ENCODE assay signal across 19 cellular contexts in the genomic region with DNA sequence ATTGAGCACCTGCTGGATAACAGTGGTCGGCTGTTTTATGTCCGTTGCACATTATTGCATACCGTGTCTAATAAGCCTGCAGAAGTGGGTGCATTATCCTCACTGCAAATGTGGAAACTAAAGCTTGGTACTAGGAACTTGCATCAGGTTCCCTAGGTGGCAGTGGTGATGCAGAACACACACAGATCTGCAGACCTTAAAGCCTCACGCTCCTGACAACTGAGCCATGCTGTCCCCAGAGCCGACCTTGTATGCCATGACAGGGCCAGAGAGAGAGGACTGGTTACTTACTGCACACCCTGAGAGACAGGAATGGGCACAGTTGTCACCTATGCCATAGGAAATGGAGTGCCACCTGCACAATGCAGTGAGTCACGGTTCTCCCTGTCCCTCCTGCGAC.
A peak's percentile ranks its signal among the peaks of the same experiment; 100 is the strongest.
DNase-seq lines count a peak whose midpoint lies in the region; ATAC-seq, FAIRE-seq and TF ChIP-seq lines count a peak whose summit lies in the region.
"Had no signal": no experiment of that assay in that cellular context is flagged by ENCODE, and none has a peak within 500 bp of the region (broad histone marks: within the 10 kb centered on the region; RNA-seq: fewer than 3 reads in every experiment).

No MANE protein-coding gene starts in this region.

- SMC1A ChIA-PET in GM12878 (lab: Charles Lee; ENCODE audit: uncharacterized antibody, unreplicated experiment) = interaction anchor here (0.6 to 1.6 kb wide), 5 partner anchors 10 to 127 kb away, joined by 3 to 4 read pairs (median 3); no protein-coding TSS in a partner anchor

- TF ChIP-seq RAD21 in GM12878 (IDR thresholded peaks at IDR 0.05; ENCODE audit: insufficient read depth, low read depth, low read length) (no peak), HepG2 (CRISPR knock-in tag; IDR thresholded peaks at IDR 0.05) (no peak)

- FAIRE-seq in GM12878 (lab: Jason Lieb, UNC) (no peak), HepG2 (lab: Jason Lieb, UNC) (no peak)
- FAIRE-seq: islet of Langerhans had no signal

- H3K27ac ChIP-seq in DND-41 (ENCODE audit: low read length) (no peak overlapping the region), GM12878 (ENCODE audit: control insufficient read depth, insufficient read depth) (no peak overlapping the region), HepG2 (ENCODE audit: extremely low read length, insufficient read depth, low read length) (no peak overlapping the region), dorsolateral prefrontal cortex (no peak overlapping the region)
- H3K27ac ChIP-seq: KMS-11, parathyroid adenoma, spleen, upper lobe of right lung had no signal

- H3K4me3 ChIP-seq in DND-41 (ENCODE audit: low read depth in 1 of 2, low read length in 2 of 2) = no peak overlapping the region
- no peak overlapping the region for H3K4me3 ChIP-seq in LNCaP clone FGC (ENCODE audit: low read depth, low read length)
- H3K4me3 ChIP-seq in GM12878 = no peak overlapping the region
- H3K4me3 ChIP-seq in HepG2 (replicated peaks in 1 of 3; ENCODE audit: insufficient read depth in 1 of 3, low read depth in 2 of 3, low read length in 3 of 3) = no peak overlapping the region
- H3K4me3 ChIP-seq in dorsolateral prefrontal cortex = no peak overlapping the region
- H3K4me3 ChIP-seq: spleen, upper lobe of right lung had no signal

- H3K9me3 ChIP-seq in DND-41 (ENCODE audit: insufficient read depth, low read length, severe bottlenecking) (no peaks in the 10 kb centered on the region), GM12878 (replicated peaks; ENCODE audit: control insufficient read depth, insufficient read depth, low read length) (no peaks in the 10 kb centered on the region), HepG2 (ENCODE audit: low read length) (no peaks in the 10 kb centered on the region)
- H3K9me3 ChIP-seq: BE2C, spleen, upper lobe of right lung had no signal

- H4K20me1 ChIP-seq in DND-41 (ENCODE audit: insufficient read depth, low read length) (peaks cover 11% of the 10 kb centered on the region; the same call in 1 of the 2 replicates), GM12878 (ENCODE audit: control insufficient read depth, insufficient read depth) (no peaks in the 10 kb centered on the region; the same call in none of the 2 replicates), HepG2 (ENCODE audit: insufficient read depth, low read length) (no peaks in the 10 kb centered on the region)

- H3K36me3 ChIP-seq in DND-41 (ENCODE audit: insufficient read depth, low read length) (no peaks in the 10 kb centered on the region), GM12878 (ENCODE audit: control insufficient read depth in 2 of 2, insufficient read depth in 2 of 2, low read length in 1 of 2) (no peaks in the 10 kb centered on the region), HepG2 (replicated peaks in 1 of 2; ENCODE audit: control insufficient read depth in 1 of 2, insufficient read depth in 2 of 2, low read length in 2 of 2) (no peaks in the 10 kb centered on the region)
- H3K36me3 ChIP-seq: BE2C, spleen, upper lobe of right lung had no signal

- H3K4me2 ChIP-seq in DND-41 (ENCODE audit: insufficient read depth, low read length) (no peak overlapping the region), GM12878 (ENCODE audit: control insufficient read depth, insufficient read depth) (no peak overlapping the region), HepG2 (ENCODE audit: low read depth, low read length) (no peak overlapping the region)
- H3K4me2 ChIP-seq: KMS-11 had no signal

- no peak for TF ChIP-seq EP300 in GM12878 (IDR thresholded peaks at IDR 0.05; ENCODE audit: borderline replicate concordance in 1 of 2, control insufficient read depth in 1 of 2, low read depth in 2 of 2, low read length in 2 of 2)
- no peak for TF ChIP-seq EP300 in HepG2 (IDR thresholded peaks at IDR 0.05; ENCODE audit: low read depth in 2 of 2, low read length in 2 of 2)
- no peak for TF ChIP-seq EP300 in HepG2 (CRISPR knock-in tag; IDR thresholded peaks at IDR 0.05; ENCODE audit: borderline replicate concordance)

- no peak overlapping the region for H2AFZ ChIP-seq in DND-41 (ENCODE audit: low read depth, low read length)
- H2AFZ ChIP-seq in GM12878 (ENCODE audit: control insufficient read depth, low read depth, low read length) = no peak overlapping the region
- H2AFZ ChIP-seq in HepG2 (ENCODE audit: low read length) = no peak overlapping the region
- H2AFZ ChIP-seq: parathyroid adenoma had no signal

- H3K27me3 ChIP-seq in DND-41 (ENCODE audit: insufficient read depth, low read length, poor library complexity) = peaks cover 16% of the 10 kb centered on the region
- no peaks in the 10 kb centered on the region; a peak in 1 of 4 replicates for H3K27me3 ChIP-seq in GM12878 (replicated peaks in 1 of 2; ENCODE audit: control insufficient read depth in 2 of 2, insufficient read depth in 2 of 2, low read length in 1 of 2)
- H3K27me3 ChIP-seq in HepG2 (ENCODE audit: control insufficient read depth in 1 of 2, insufficient read depth in 2 of 2, low read length in 2 of 2) = peaks cover 0 to 8% of the 10 kb centered on the region in 2 experiments; a peak in 2 of 5 replicates
- H3K27me3 ChIP-seq in dorsolateral prefrontal cortex = no peaks in the 10 kb centered on the region
- H3K27me3 ChIP-seq: BE2C, spleen, upper lobe of right lung had no signal

- DNase-seq in DND-41 (no peak), LNCaP clone FGC (ENCODE audit: low read depth) (no peak), GM12878 (ENCODE audit: low read depth, low spot score) (no peak), HepG2 (ENCODE audit: low spot score) (no peak), NCI-H1092 treated with DMSO at 0.1 percent for 48 hours (lab: John Stamatoyannopoulos, UW) (no peak), dorsolateral prefrontal cortex (no peak)
- DNase-seq: activated CD4-positive, alpha-beta T cell treated with anti-CD3 and anti-CD28 coated beads for 48 hours; activated naive CD8-positive, alpha-beta T cell treated with anti-CD3 and anti-CD28 coated beads for 36 hours; activated T-cell treated with anti-CD3 and anti-CD28 coated beads, Interleukin-2, amount 50 U/mL, for 24 hours; BE2C; HCEC 1CT; SHP77 treated with DMSO at 0.1 percent for 48 hours; spleen; stimulated activated naive CD8-positive, alpha-beta T cell treated with anti-CD3 and anti-CD28 coated beads, Interleukin-15, Interleukin-2, amounts not matched to agents 100 U/mL and 50 U/mL, for 24 hours; upper lobe of right lung had no signal

- TF ChIP-seq POLR2A in GM12878 (IDR thresholded peaks at IDR 0.05; ENCODE audit: low read depth, low read length) = no peak
- TF ChIP-seq POLR2A in HepG2 (IDR thresholded peaks at IDR 0.05; ENCODE audit: insufficient read depth in 1 of 2, low read depth in 2 of 2, low read length in 2 of 2) = no peak

- no peak overlapping the region for H3K9ac ChIP-seq in DND-41 (ENCODE audit: low read depth, low read length)
- H3K9ac ChIP-seq in GM12878 (ENCODE audit: control insufficient read depth, insufficient read depth, low read length) = no peak overlapping the region
- no peak overlapping the region for H3K9ac ChIP-seq in HepG2 (ENCODE audit: insufficient read depth, low read depth, low read length)
- H3K9ac ChIP-seq: KMS-11, parathyroid adenoma had no signal

- CTCF ChIA-PET in GM12878 (lab: Yijun Ruan, JAX) (interaction anchor here (1.0 to 1.2 kb wide), 2 partner anchors 58 to 149 kb away, joined by 3 read pairs; no protein-coding TSS in a partner anchor), HepG2 (lab: Yijun Ruan, JAX; ENCODE audit: low intra/inter-chr PET ratio, low total read pairs) (no interaction called here)

- no peak for ATAC-seq in DND-41 (ENCODE audit: insufficient read depth, low read depth)
- ATAC-seq in GM12878 = peak; percentile 30; the same call in 2 of the 3 replicates
- ATAC-seq in HepG2 = peak; percentile 41
- no peak for ATAC-seq in GM21717 (IDR thresholded peaks at IDR 0.05; ENCODE audit: unreplicated experiment)
- ATAC-seq: stimulated activated naive CD8-positive, alpha-beta T cell treated with anti-CD3 and anti-CD28 coated beads, Interleukin-15, Interleukin-2, amounts not matched to agents 100 U/mL and 50 U/mL, for 24 hours; upper lobe of right lung had no signal

- no peaks in the 10 kb centered on the region for H3K79me2 ChIP-seq in DND-41 (ENCODE audit: insufficient read depth, low read length)
- H3K79me2 ChIP-seq in GM12878 (ENCODE audit: control insufficient read depth, insufficient read depth, low read length) = no peaks in the 10 kb centered on the region
- H3K79me2 ChIP-seq in HepG2 (ENCODE audit: insufficient read depth, low read length) = no peaks in the 10 kb centered on the region
- H3K79me2 ChIP-seq: parathyroid adenoma had no signal

- WGBS in GM12878 (ENCODE audit: insufficient coverage, insufficient replicate concordance, low lambda C conversion rate, missing lambda C conversion rate) = 20% methylated on average over 7 of the region's 7 CpGs
- WGBS in HepG2 (ENCODE audit: low lambda C conversion rate) = 48% methylated on average over 7 of the region's 7 CpGs

- intact Hi-C loops in GM12878 (cut with micrococcal nuclease; ENCODE audit: unreplicated experiment) = no loop called here
- intact Hi-C loops in HepG2 (cut with micrococcal nuclease; ENCODE audit: unreplicated experiment) = no loop called here
- intact Hi-C loops in dorsolateral prefrontal cortex (cut with DNase I) = loop anchor here in 1 of 2 donors (10.0 kb wide), 1 partner anchor 234 kb away; no protein-coding TSS in a partner anchor

- in situ Hi-C loops in GM12878 (cut with MboI) = no loop called here
- in situ Hi-C loops in HepG2 (cut with HindIII; ENCODE audit: extremely low pct_ligation_motif_present, low pct_unique_long_range_greater_than_20kb) = no loop called here

- POLR2A ChIA-PET in GM12878 (lab: Charles Lee) = no interaction called here
- POLR2A ChIA-PET in HepG2 (lab: Yijun Ruan, JAX) = no interaction called here

- TF ChIP-seq CTCF in DND-41 (IDR thresholded peaks at IDR 0.05; ENCODE audit: borderline replicate concordance, extremely low read depth, low read length, poor library complexity, severe bottlenecking) (peak; percentile 19), LNCaP clone FGC (IDR thresholded peaks at IDR 0.05; ENCODE audit: control insufficient read depth, extremely low read depth, insufficient read depth) (peak; percentile 20; the same call in 1 of the 2 replicates), GM12878 (IDR thresholded peaks at IDR 0.05 in 2 of 3, conservative IDR thresholded peaks at IDR 0.05 in 1 of 3; ENCODE audit: control insufficient read depth in 2 of 3, extremely low read depth in 1 of 3, insufficient read depth in 1 of 3, low read depth in 3 of 3, low read length in 3 of 3) (no peak), HepG2 (CRISPR knock-in tag; IDR thresholded peaks at IDR 0.05) (peak; percentile 20; the same call in 1 of the 2 replicates), dorsolateral prefrontal cortex (IDR thresholded peaks at IDR 0.05 in 54 of 56, conservative IDR thresholded peaks at IDR 0.05 in 2 of 56; ENCODE audit: low read depth in 1 of 56, partially characterized antibody in 56 of 56) (peak in 12 of 56 donors; percentile 6 to 33 (median 16))

- RAD21 ChIA-PET in GM12878 (lab: Charles Lee; ENCODE audit: unreplicated experiment) = interaction anchor here (1.1 kb wide), 1 partner anchor 229 kb away, joined by 3 read pairs; no protein-coding TSS in a partner anchor

- BruUV-seq in GM12878 (replicated peaks; lab: Mats Ljungman, UMichigan) (no TSS peak), HepG2 (replicated peaks; lab: Mats Ljungman, UMichigan) (no TSS peak)

- H3K4me1 ChIP-seq in DND-41 (ENCODE audit: insufficient read depth, low read length) (no peaks in the 10 kb centered on the region), GM12878 (ENCODE audit: control insufficient read depth, insufficient read depth, low read length) (no peaks in the 10 kb centered on the region), HepG2 (ENCODE audit: insufficient read depth, low read length) (no peaks in the 10 kb centered on the region)
- H3K4me1 ChIP-seq: BE2C had no signal

Comparison
In these comparisons a context has a peak if more than half of its experiments do, and no peak if none do; other contexts are left out.
1. ATAC-seq: peak in GM12878 (single experiment) and HepG2 (single experiment); none in DND-41 (single experiment) and GM21717 (single experiment).
2. CTCF ChIP-seq: peak in DND-41 (single experiment), LNCaP clone FGC (single experiment) and HepG2 (single experiment); none in GM12878 (0 of 3).